In genomic region chr1:47031585-47031984, GRCh38 we compare ENCODE assay signal across 23 cellular contexts. TPM values are rescaled to one million over a fixed set of nuclear protein-coding genes. Genes with fewer than 3 reads are reported as not detected.
DNase-seq lines count a peak whose midpoint lies in the region; ATAC-seq, FAIRE-seq and TF ChIP-seq lines count a peak whose summit lies in the region.
"Had no signal": no experiment of that assay in that cellular context is flagged by ENCODE, and none has a peak within 500 bp of the region (broad histone marks: within the 10 kb centered on the region; RNA-seq: fewer than 3 reads in every experiment).

No MANE protein-coding gene starts in this region.

- no peak overlapping the region for H3K27ac Mint-ChIP-seq in astrocyte (ENCODE audit: unreplicated experiment)
- H3K27ac Mint-ChIP-seq: activated CD8-positive, alpha-beta T cell treated with anti-CD3 and anti-CD28 coated beads, Interleukin-2, amount 10 ng/mL, durations not matched to agents 7 days and 5 days; activated naive CD8-positive, alpha-beta T cell; endodermal cell; T-helper 17 cell had no signal

- H3K27me3 ChIP-seq in astrocyte (ENCODE audit: insufficient read depth, low read length) = peaks cover 3% of the 10 kb centered on the region
- no peaks in the 10 kb centered on the region for H3K27me3 ChIP-seq in foreskin keratinocyte
- no peaks in the 10 kb centered on the region for H3K27me3 ChIP-seq in stomach
- H3K27me3 ChIP-seq in hepatocyte = no peaks in the 10 kb centered on the region

- H4K20me1 ChIP-seq in astrocyte (ENCODE audit: insufficient read depth, low read length) (no peaks in the 10 kb centered on the region), hepatocyte (ENCODE audit: insufficient read depth, poor library complexity, severe bottlenecking) (no peaks in the 10 kb centered on the region)

- no peak for TF ChIP-seq EP300 in stomach (IDR thresholded peaks at IDR 0.05)

- no peak overlapping the region for H3K9ac ChIP-seq in astrocyte (ENCODE audit: low read length)

- TF ChIP-seq POLR2A in stomach (IDR thresholded peaks at IDR 0.05) = no peak

- H3K4me1 ChIP-seq in HEK293 (ENCODE audit: control insufficient read depth, insufficient read depth, low read length) = peaks cover 28% of the 10 kb centered on the region
- peaks cover 9% of the 10 kb centered on the region for H3K4me1 ChIP-seq in astrocyte (ENCODE audit: insufficient read depth, low read length)
- peaks cover 12% of the 10 kb centered on the region for H3K4me1 ChIP-seq in foreskin keratinocyte
- H3K4me1 ChIP-seq in stomach = peaks cover 13 to 31% (median 22%) of the 10 kb centered on the region in 4 donors
- no peaks in the 10 kb centered on the region for H3K4me1 ChIP-seq in hepatocyte (ENCODE audit: insufficient read depth)
- H3K4me1 ChIP-seq: SJSA1 had no signal

- peaks cover 0 to 11% of the 10 kb centered on the region in 2 experiments; a peak in 2 of 3 replicates for H3K36me3 ChIP-seq in HEK293 (ENCODE audit: control insufficient read depth in 2 of 2, insufficient read depth in 1 of 2, low read length in 2 of 2)
- H3K36me3 ChIP-seq in astrocyte (ENCODE audit: insufficient read depth, low read length) = no peaks in the 10 kb centered on the region
- no peaks in the 10 kb centered on the region for H3K36me3 ChIP-seq in stomach
- no peaks in the 10 kb centered on the region for H3K36me3 ChIP-seq in hepatocyte (replicated peaks; ENCODE audit: insufficient read depth, low read depth)
- H3K36me3 ChIP-seq: neutrophil, SJSA1 had no signal

- no peak overlapping the region for H3K4me3 Mint-ChIP-seq in astrocyte (ENCODE audit: unreplicated experiment)
- H3K4me3 Mint-ChIP-seq: activated CD8-positive, alpha-beta T cell treated with anti-CD3 and anti-CD28 coated beads, Interleukin-2, amount 10 ng/mL, durations not matched to agents 7 days and 5 days; activated naive CD8-positive, alpha-beta T cell; activated T-cell treated with anti-CD3 and anti-CD28 coated beads, Interleukin-2, amount 50 U/mL, for 4 hours; central memory CD8-positive, alpha-beta T cell; endodermal cell; T-helper 17 cell had no signal

- no peak for DNase-seq in astrocyte (ENCODE audit: low read depth)
- no peak for DNase-seq in foreskin keratinocyte
- no peak for DNase-seq in stomach
- no peak for DNase-seq in AG08395 (ENCODE audit: low spot score)
- no peak for DNase-seq in HCEC 1CT
- no peak for DNase-seq in NK-92 treated with Interleukin-12 subunit alpha and Interleukin-12 subunit beta, amount 100 ng/mL, for 24 hours (lab: John Stamatoyannopoulos, UW)
- no peak for DNase-seq in hepatocyte (ENCODE audit: low spot score)
- DNase-seq: activated CD4-positive, CD25-positive, alpha-beta regulatory T cell; activated CD8-positive, alpha-beta T cell treated with anti-CD3 and anti-CD28 coated beads, Interleukin-2, amount 10 ng/mL, durations not matched to agents 7 days and 5 days; activated T-cell treated with anti-CD3 and anti-CD28 coated beads, Interleukin-2, amount 50 U/mL, for 4 hours; endodermal cell; NCI-H510A treated with DMSO at 0.1 percent for 48 hours; stimulated activated CD4-positive, alpha-beta T cell treated with anti-CD3 and anti-CD28 coated beads, Interleukin-1b, Interleukin-23, amount 100 ng/mL, for 48 hours; T-helper 17 cell had no signal

- H3K9me3 Mint-ChIP-seq in astrocyte (ENCODE audit: unreplicated experiment) = no peaks in the 10 kb centered on the region
- H3K9me3 Mint-ChIP-seq: activated T-cell treated with anti-CD3 and anti-CD28 coated beads, Interleukin-2, amount 50 U/mL, for 4 hours; central memory CD8-positive, alpha-beta T cell; endodermal cell had no signal

- peaks cover 15% of the 10 kb centered on the region for H3K27me3 Mint-ChIP-seq in astrocyte (ENCODE audit: low read depth, unreplicated experiment)

- POLR2A ChIA-PET in HEK293 (lab: Yijun Ruan, JAX) = no interaction called here

- no peaks in the 10 kb centered on the region for H3K9me2 ChIP-seq in hepatocyte (replicated peaks; ENCODE audit: insufficient read depth)

- WGBS in stomach, 5 donors = 43 to 59% (median 51%) methylated on average over 3 of the region's 3 CpGs
- WGBS in hepatocyte (ENCODE audit: low lambda C conversion rate, missing lambda C conversion rate) = 82% methylated on average over 3 of the region's 3 CpGs

- H3K36me3 Mint-ChIP-seq in astrocyte (ENCODE audit: low read depth, unreplicated experiment) = peaks cover 2% of the 10 kb centered on the region
- H3K36me3 Mint-ChIP-seq: activated naive CD8-positive, alpha-beta T cell had no signal

- H3K9me3 ChIP-seq in HEK293 (ENCODE audit: control insufficient read depth, insufficient read depth, low read depth, low read length) = no peaks in the 10 kb centered on the region
- H3K9me3 ChIP-seq in astrocyte (ENCODE audit: insufficient read depth, low read depth, low read length) = no peaks in the 10 kb centered on the region
- no peaks in the 10 kb centered on the region for H3K9me3 ChIP-seq in stomach
- H3K9me3 ChIP-seq in hepatocyte (ENCODE audit: low read depth) = no peaks in the 10 kb centered on the region
- H3K9me3 ChIP-seq: neutrophil, SJSA1 had no signal

- intact Hi-C loops in stomach (cut with DNase I; ENCODE audit: low total_unique reads) = no loop called here

- H2AFZ ChIP-seq in astrocyte (ENCODE audit: low read depth, low read length) (no peak overlapping the region), hepatocyte (no peak overlapping the region)

- CTCF ChIA-PET in HEK293 (lab: Yijun Ruan, JAX) = interaction anchor here (0.6 kb wide), 2 partner anchors 154 to 306 kb away, joined by 3 read pairs; no protein-coding TSS in a partner anchor

- H3K4me2 ChIP-seq in astrocyte (ENCODE audit: low read length) = peak overlapping the region; percentile 14
- no peak overlapping the region for H3K4me2 ChIP-seq in hepatocyte

- no peak for FAIRE-seq in astrocyte (lab: Jason Lieb, UNC)
- FAIRE-seq: D721Med, urothelium cell line had no signal

- ATAC-seq in foreskin keratinocyte = peak; percentile 7
- ATAC-seq: activated CD8-positive, alpha-beta T cell treated with anti-CD3 and anti-CD28 coated beads, Interleukin-2, amount 10 ng/mL, durations not matched to agents 7 days and 5 days; activated T-cell treated with anti-CD3 and anti-CD28 coated beads, Interleukin-2, amount 50 U/mL, for 4 hours; HCT116; T-helper 17 cell had no signal

- H3K27ac ChIP-seq in HEK293 (ENCODE audit: extremely low read depth, low read depth, low read length) = peak overlapping the region; percentile 13; the same call in 1 of the 2 replicates
- no peak overlapping the region for H3K27ac ChIP-seq in astrocyte (ENCODE audit: low read depth, low read length)
- no peak overlapping the region for H3K27ac ChIP-seq in foreskin keratinocyte
- peak overlapping the region; percentile 60 to 86 (median 75) for H3K27ac ChIP-seq in stomach
- H3K27ac ChIP-seq in hepatocyte = no peak overlapping the region
- H3K27ac ChIP-seq: neutrophil, SJSA1 had no signal

- H3K4me3 ChIP-seq in HEK293 (ENCODE audit: low read depth, low read length) = no peak overlapping the region
- H3K4me3 ChIP-seq in astrocyte (ENCODE audit: insufficient read depth, low read depth, low read length) = no peak overlapping the region
- H3K4me3 ChIP-seq in stomach = no peak overlapping the region
- no peak overlapping the region for H3K4me3 ChIP-seq in hepatocyte
- H3K4me3 ChIP-seq: SJSA1 had no signal

- H3K4me1 Mint-ChIP-seq in astrocyte (ENCODE audit: low read depth, unreplicated experiment) = peaks cover 4% of the 10 kb centered on the region
- H3K4me1 Mint-ChIP-seq: central memory CD8-positive, alpha-beta T cell had no signal

- H3K79me2 ChIP-seq in astrocyte (ENCODE audit: insufficient read depth, low read length) (no peaks in the 10 kb centered on the region), hepatocyte (no peaks in the 10 kb centered on the region)

- no peak for TF ChIP-seq CTCF in HEK293 (tag by site-specific recombination; IDR thresholded peaks at IDR 0.05)
- no peak for TF ChIP-seq CTCF in astrocyte (IDR thresholded peaks at IDR 0.05; ENCODE audit: insufficient read depth, low read depth, low read length)
- no peak for TF ChIP-seq CTCF in foreskin keratinocyte (conservative IDR thresholded peaks at IDR 0.05)
- no peak for TF ChIP-seq CTCF in stomach (IDR thresholded peaks at IDR 0.05)
- TF ChIP-seq CTCF in hepatocyte (IDR thresholded peaks at IDR 0.05; ENCODE audit: poor library complexity) = no peak

TF ChIP-seq in HEK293, 187 proteins besides CTCF, POLR2A, EP300 and RAD21 (continues in another document):
- TF ChIP-seq WT1 (tag by site-specific recombination; IDR thresholded peaks at IDR 0.05) (0 out of 2 replicates have a peak, but pooled peaks have one; percentile 24), ZNF19 (tag by site-specific recombination; IDR thresholded peaks at IDR 0.05; ENCODE audit: low read depth) (no peak), GLIS1 (tag by site-specific recombination; IDR thresholded peaks at IDR 0.05) (peak; percentile 60), ZBTB20 (tag by site-specific recombination; IDR thresholded peaks at IDR 0.05) (0 out of 2 replicates have a peak, but pooled peaks have one; percentile 22), GLI4 (tag by site-specific recombination; IDR thresholded peaks at IDR 0.05) (no peak), KLF9 (tag by site-specific recombination; IDR thresholded peaks at IDR 0.05; ENCODE audit: low read depth) (no peak), ZNF112 (tag by site-specific recombination; IDR thresholded peaks at IDR 0.05) (no peak), HOXA7 (CRISPR knock-in tag; IDR thresholded peaks at IDR 0.05; ENCODE audit: borderline replicate concordance) (no peak), ZNF473 (tag by site-specific recombination; IDR thresholded peaks at IDR 0.05) (no peak), ZNF600 (tag by site-specific recombination; IDR thresholded peaks at IDR 0.05) (no peak)

RNA-seq across cellular contexts. Expression of gene CYP4X1, which starts 8.1 kb away (rescaled TPM):
- total RNA-seq in astrocyte = 0.24 TPM in 1 of 2 replicates, not detected in the other
- 0.07 TPM in 1 of 2 replicates, not detected in the other for total RNA-seq in foreskin keratinocyte
- 0.06 and 0.14 TPM in 2 replicates for polyA plus RNA-seq in foreskin keratinocyte
- 10 to 100 TPM in 3 of 5 donors, under 1 TPM in 2; 0.29 to 16.5 (median 10.6) TPM for total RNA-seq in stomach
- polyA plus RNA-seq in stomach = 10 to 100 TPM; 10.9 to 28.3 (median 12.8) TPM
- total RNA-seq in hepatocyte = 0.97 and 1.7 TPM in 2 replicates
- 1.1 and 1.8 TPM in 2 replicates for polyA plus RNA-seq in hepatocyte
- total RNA-seq: activated CD8-positive, alpha-beta T cell treated with anti-CD3 and anti-CD28 coated beads, Interleukin-2, amount 10 ng/mL, durations not matched to agents 7 days and 5 days; activated T-cell treated with anti-CD3 and anti-CD28 coated beads, Interleukin-2, amount 50 U/mL, for 4 hours; SJSA1; T-helper 17 cell had no signal

RNA-seq across cellular contexts. Expression of gene CYP4Z1, which starts 35.4 kb away (rescaled TPM):
- total RNA-seq in astrocyte (not detected in 2 replicates), foreskin keratinocyte (not detected in 2 replicates), stomach (1 to 10 TPM in 2 of 5 donors, not detected in 3; 5.5 to 8.9 TPM), hepatocyte (0.52 TPM in 1 of 2 replicates, not detected in the other)
- polyA plus RNA-seq in foreskin keratinocyte (not detected in 2 replicates), stomach (under 1 TPM in 1 of 3 donors, not detected in 2; 0.80 TPM), hepatocyte (0.66 TPM in 1 of 2 replicates, not detected in the other)
- total RNA-seq: activated CD8-positive, alpha-beta T cell treated with anti-CD3 and anti-CD28 coated beads, Interleukin-2, amount 10 ng/mL, durations not matched to agents 7 days and 5 days; activated T-cell treated with anti-CD3 and anti-CD28 coated beads, Interleukin-2, amount 50 U/mL, for 4 hours; mucosa of gallbladder; SJSA1; T-helper 17 cell had no signal

Comparison
In these comparisons a context has a peak if more than half of its experiments do, and no peak if none do; other contexts are left out.
1. H3K27ac ChIP-seq: peak in HEK293 (single experiment) and stomach (5 of 5); none in astrocyte (single experiment), foreskin keratinocyte (single experiment) and hepatocyte (single experiment).